In the genomic region with DNA sequence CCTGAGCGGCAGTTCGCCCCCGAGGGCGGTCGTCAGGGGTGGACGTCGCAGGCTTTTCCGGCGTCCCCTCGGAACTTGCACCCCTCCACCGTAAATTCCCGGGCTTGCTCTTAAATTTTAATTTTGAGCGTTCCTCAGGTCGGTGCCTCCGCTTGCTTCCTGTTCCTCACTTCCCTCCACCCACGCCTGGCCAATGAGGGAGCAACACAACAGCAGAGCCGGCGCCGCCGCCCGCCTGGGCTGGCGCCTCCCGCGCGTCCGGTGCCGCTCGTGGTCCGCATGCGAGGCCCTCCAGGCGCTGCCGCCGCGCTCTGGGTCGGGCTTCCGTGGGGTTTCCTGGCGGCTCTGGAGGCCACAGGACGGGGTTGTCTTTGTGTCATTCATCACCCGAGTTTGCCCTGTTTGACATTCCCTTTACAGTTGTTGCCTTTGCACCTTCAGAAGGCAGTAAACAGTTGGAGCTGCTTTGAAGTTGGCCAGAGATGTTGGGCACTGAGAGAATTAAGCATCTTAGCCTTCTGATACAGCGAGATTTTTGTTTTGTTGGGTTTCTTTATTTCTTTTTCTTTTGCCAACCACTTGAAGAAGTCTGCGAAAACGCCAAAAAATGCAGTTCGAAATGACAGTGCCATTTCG, we compare ENCODE assay signal across 1 cellular context.
TF ChIP-seq lines count a peak whose summit lies in the region.

No MANE protein-coding gene starts in this region.

TF ChIP-seq in IMR-90, 13 proteins besides CTCF, POLR2A, EP300 and RAD21:
- TF ChIP-seq CHD1 (IDR thresholded peaks at IDR 0.05; ENCODE audit: low read depth, low read length) (no peak), MXI1 (IDR thresholded peaks at IDR 0.05; ENCODE audit: borderline replicate concordance, low read depth, low read length) (peak; percentile 94; the same call in 1 of the 2 replicates), RCOR1 (IDR thresholded peaks at IDR 0.05; ENCODE audit: insufficient replicate concordance, low read length) (no peak), BHLHE40 (IDR thresholded peaks at IDR 0.05; ENCODE audit: low read depth, low read length) (no peak; the same call in 1 of the 2 replicates), SMC3 (IDR thresholded peaks at IDR 0.05; ENCODE audit: low read depth, low read length) (no peak), NFE2L2 (IDR thresholded peaks at IDR 0.05; ENCODE audit: low read depth, low read length) (no peak), MAFK (IDR thresholded peaks at IDR 0.05; ENCODE audit: low read depth, low read length) (no peak), FOS (IDR thresholded peaks at IDR 0.05; ENCODE audit: low read depth, low read length) (no peak), RFX5 (IDR thresholded peaks at IDR 0.05; ENCODE audit: low read depth, low read length) (no peak)
- TF ChIP-seq, protein P1, sequence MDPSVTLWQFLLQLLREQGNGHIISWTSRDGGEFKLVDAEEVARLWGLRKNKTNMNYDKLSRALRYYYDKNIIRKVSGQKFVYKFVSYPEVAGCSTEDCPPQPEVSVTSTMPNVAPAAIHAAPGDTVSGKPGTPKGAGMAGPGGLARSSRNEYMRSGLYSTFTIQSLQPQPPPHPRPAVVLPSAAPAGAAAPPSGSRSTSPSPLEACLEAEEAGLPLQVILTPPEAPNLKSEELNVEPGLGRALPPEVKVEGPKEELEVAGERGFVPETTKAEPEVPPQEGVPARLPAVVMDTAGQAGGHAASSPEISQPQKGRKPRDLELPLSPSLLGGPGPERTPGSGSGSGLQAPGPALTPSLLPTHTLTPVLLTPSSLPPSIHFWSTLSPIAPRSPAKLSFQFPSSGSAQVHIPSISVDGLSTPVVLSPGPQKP (IDR thresholded peaks at IDR 0.05; ENCODE audit: borderline replicate concordance, low read depth, low read length) = no peak
- TF ChIP-seq, protein P2, sequence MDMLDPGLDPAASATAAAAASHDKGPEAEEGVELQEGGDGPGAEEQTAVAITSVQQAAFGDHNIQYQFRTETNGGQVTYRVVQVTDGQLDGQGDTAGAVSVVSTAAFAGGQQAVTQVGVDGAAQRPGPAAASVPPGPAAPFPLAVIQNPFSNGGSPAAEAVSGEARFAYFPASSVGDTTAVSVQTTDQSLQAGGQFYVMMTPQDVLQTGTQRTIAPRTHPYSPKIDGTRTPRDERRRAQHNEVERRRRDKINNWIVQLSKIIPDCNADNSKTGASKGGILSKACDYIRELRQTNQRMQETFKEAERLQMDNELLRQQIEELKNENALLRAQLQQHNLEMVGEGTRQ (IDR thresholded peaks at IDR 0.05; ENCODE audit: low read depth, low read length) = peak; percentile 31; the same call in 1 of the 2 replicates
